In the genomic region with DNA sequence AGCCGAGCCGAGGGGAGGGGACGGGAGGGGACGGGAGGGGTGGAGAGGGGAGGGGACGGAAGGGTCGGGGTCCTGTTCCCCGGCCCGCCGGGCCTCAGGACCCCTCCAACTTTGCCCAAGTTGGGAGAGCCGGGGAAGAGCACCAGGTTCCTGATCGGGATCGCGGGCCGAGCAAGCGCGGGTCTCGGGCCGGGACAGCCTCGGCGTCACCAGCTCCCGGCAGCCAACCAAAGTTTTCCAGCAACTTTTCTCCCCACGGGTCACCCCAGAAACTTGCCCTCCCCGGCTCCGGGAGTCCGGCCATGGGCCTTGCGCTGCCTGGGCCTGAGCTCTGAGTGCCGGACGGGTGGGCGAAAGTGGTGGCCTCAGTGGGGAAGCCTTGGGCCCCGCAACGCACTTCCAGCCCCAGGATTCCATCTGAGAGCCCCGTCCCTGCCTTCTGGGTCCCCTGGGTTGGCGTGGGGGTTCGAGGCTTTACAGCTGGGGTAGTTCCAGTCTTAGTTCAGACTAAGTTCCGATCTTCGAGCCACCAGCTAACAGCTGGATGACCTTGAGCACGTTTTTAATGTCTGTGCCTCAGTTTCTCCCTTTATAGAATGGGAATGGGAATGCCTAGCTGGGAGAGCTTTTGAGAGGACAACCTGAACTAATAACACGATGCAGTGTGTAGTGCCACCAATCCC, we compare ENCODE assay signal across 8 cellular contexts. TPM values are rescaled to one million over a fixed set of nuclear protein-coding genes. Genes with fewer than 3 reads are reported as not detected.
A peak's percentile ranks its signal among the peaks of the same experiment; 100 is the strongest.
DNase-seq lines count a peak whose midpoint lies in the region; ATAC-seq and TF ChIP-seq lines count a peak whose summit lies in the region.

No MANE protein-coding gene starts in this region.

- TF ChIP-seq CTCF in BJ (IDR thresholded peaks at IDR 0.05; ENCODE audit: insufficient read depth, low read depth, low read length) (no peak), glutamatergic neuron (IDR thresholded peaks at IDR 0.05; ENCODE audit: partially characterized antibody, unreplicated experiment) (no peak), prostate gland (IDR thresholded peaks at IDR 0.05) (no peak)

- TF ChIP-seq POLR2A in prostate gland (IDR thresholded peaks at IDR 0.05): no peak

- peaks cover 2% of the 10 kb centered on the region for H3K9me3 Mint-ChIP-seq in glutamatergic neuron (ENCODE audit: unreplicated experiment)

- WGBS in prostate gland: 3% methylated on average over 36 of the region's 38 CpGs

- peaks cover 17% of the 10 kb centered on the region for H3K4me1 Mint-ChIP-seq in glutamatergic neuron (ENCODE audit: low read depth, unreplicated experiment)

- DNase-seq in BJ (ENCODE audit: low read depth) (no peak), glutamatergic neuron (no peak), prostate gland (ENCODE audit: low spot score) (no peak), NCI-H146 (lab: John Stamatoyannopoulos, UW) (no peak), putamen (ENCODE audit: low spot score) (no peak), NCI-H1092 treated with DMSO at 0.1 percent for 48 hours (lab: John Stamatoyannopoulos, UW) (no peak)
- peak; percentile 32 for DNase-seq in activated CD8-positive, alpha-beta memory T cell treated with anti-CD3 and anti-CD28 coated beads, Interleukin-2, amount 50 U/mL, for 4 hours

- peak overlapping the region; percentile 55 for H3K4me3 Mint-ChIP-seq in glutamatergic neuron (ENCODE audit: unreplicated experiment)

- H3K9me3 ChIP-seq in prostate gland: no peaks in the 10 kb centered on the region

- POLR2A ChIA-PET in BJ (lab: Charles Lee): interaction anchor here (1.0 kb wide), 1 partner anchor 40 kb away, joined by 5 read pairs; a partner anchor contains a TSS

- H3K4me1 ChIP-seq in prostate gland (replicated peaks): peaks cover 21% of the 10 kb centered on the region

- H3K27ac ChIP-seq in prostate gland: peak overlapping the region; percentile 94 to 97

- CTCF ChIA-PET in BJ (lab: Yijun Ruan, JAX): interaction anchor here (0.5 to 10.0 kb wide), 4 partner anchors 8 to 207 kb away, joined by 3 to 116 read pairs (median 22); no protein-coding TSS in a partner anchor

- peak overlapping the region; percentile 75 for H3K4me3 ChIP-seq in BJ (ENCODE audit: low read depth, low read length)
- H3K4me3 ChIP-seq in prostate gland: peak overlapping the region; percentile 89 to 94

- H3K36me3 Mint-ChIP-seq in glutamatergic neuron (ENCODE audit: unreplicated experiment): no peaks in the 10 kb centered on the region

- no peaks in the 10 kb centered on the region for H3K27me3 ChIP-seq in BJ (ENCODE audit: control insufficient read depth, insufficient read depth, low read length)
- no peaks in the 10 kb centered on the region for H3K27me3 ChIP-seq in prostate gland (replicated peaks; ENCODE audit: insufficient read depth)

- H3K27ac Mint-ChIP-seq in glutamatergic neuron (ENCODE audit: unreplicated experiment): no peak overlapping the region

- H3K27me3 Mint-ChIP-seq in glutamatergic neuron (ENCODE audit: unreplicated experiment): peaks cover 9% of the 10 kb centered on the region

- H3K36me3 ChIP-seq in BJ (ENCODE audit: control insufficient read depth, insufficient read depth, low read length) (peaks cover 2% of the 10 kb centered on the region; the same call in 1 of the 2 replicates), prostate gland (peaks cover 7 to 16% of the 10 kb centered on the region in 2 donors)

- intact Hi-C loops in prostate gland (cut with DNase I): no loop called here

- peak; percentile 2 for ATAC-seq in HG02642 (IDR thresholded peaks at IDR 0.05; ENCODE audit: poor library complexity, unreplicated experiment)

RNA-seq across cellular contexts. Expression of a gene that starts 0.5 kb away (rescaled TPM):
- 4.8 and 8.9 TPM in 2 replicates for polyA plus RNA-seq in BJ (2011; rRNA removed)
- polyA minus RNA-seq in BJ (2011; rRNA and poly(A)+ RNA removed): 8.5 and 12.7 TPM in 2 replicates
- 1.3 TPM for total RNA-seq in glutamatergic neuron (ENCODE audit: unreplicated experiment)
- 10 to 100 TPM; 74.4 to 97.1 TPM for total RNA-seq in prostate gland

RNA-seq across cellular contexts. Expression of a gene that starts 39.7 kb away (rescaled TPM):
- 43.1 and 49.6 TPM in 2 replicates for polyA plus RNA-seq in BJ (2011; rRNA removed)
- polyA minus RNA-seq in BJ (2011; rRNA and poly(A)+ RNA removed): 7.9 and 9.5 TPM in 2 replicates
- 61.5 TPM for total RNA-seq in glutamatergic neuron (ENCODE audit: unreplicated experiment)
- total RNA-seq in prostate gland: 100 to 1,000 TPM; 175 to 252 TPM

Comparison
In these comparisons a context has a peak if more than half of its experiments do, and no peak if none do; other contexts are left out.
1. RNA of a gene that starts 0.5 kb away (total RNA-seq): 74.4 to 97.1 TPM in prostate gland; 1.3 TPM in glutamatergic neuron (single experiment); every median in the first group is over 10 times any median in the second.